ENCODE assay signal across 18 cellular contexts in the genomic region with DNA sequence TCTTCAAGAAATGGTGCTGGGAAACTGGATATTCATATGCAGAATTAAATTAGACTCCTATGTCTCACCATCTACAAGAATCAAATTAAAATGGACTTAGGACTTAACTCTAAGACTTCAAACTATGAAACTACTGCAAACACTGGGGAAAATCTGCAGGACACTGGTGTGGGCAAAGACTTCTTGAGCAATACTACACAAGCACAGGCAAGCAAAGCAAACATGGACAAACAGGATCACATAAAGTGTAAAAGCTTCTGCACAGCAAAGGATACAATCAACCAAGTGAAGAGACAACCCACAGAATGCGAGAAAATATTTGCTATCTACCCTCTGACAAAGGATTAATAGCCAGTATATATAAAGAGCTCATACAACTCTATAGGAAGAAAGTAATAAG.
DNase-seq lines count a peak whose midpoint lies in the region; ATAC-seq, FAIRE-seq and TF ChIP-seq lines count a peak whose summit lies in the region.
"Had no signal": no experiment of that assay in that cellular context is flagged by ENCODE, and none has a peak within 500 bp of the region (broad histone marks: within the 10 kb centered on the region; RNA-seq: fewer than 3 reads in every experiment).

No MANE protein-coding gene starts in this region.

- H4K20me1 ChIP-seq in IMR-90 (ENCODE audit: insufficient read depth, low read length) (no peaks in the 10 kb centered on the region), astrocyte (ENCODE audit: insufficient read depth, low read length) (no peaks in the 10 kb centered on the region)

- H3K9me3 Mint-ChIP-seq in astrocyte (ENCODE audit: unreplicated experiment) = peaks cover 27% of the 10 kb centered on the region

- H3K23ac ChIP-seq in IMR-90 (ENCODE audit: low read depth, low read length) (no peak overlapping the region), mesenchymal stem cell (ENCODE audit: low read length in 2 of 2) (no peak overlapping the region)

- no peak overlapping the region for H3K9ac ChIP-seq in IMR-90 (ENCODE audit: low read depth, low read length)
- no peak overlapping the region for H3K9ac ChIP-seq in astrocyte (ENCODE audit: low read length)
- no peak overlapping the region for H3K9ac ChIP-seq in mesenchymal stem cell (ENCODE audit: low read length)
- H3K9ac ChIP-seq: GM23248 had no signal

- TF ChIP-seq POLR2A in IMR-90 (IDR thresholded peaks at IDR 0.05; ENCODE audit: low read depth, low read length) = no peak

- H3K27me3 Mint-ChIP-seq in astrocyte (ENCODE audit: low read depth, unreplicated experiment) = no peaks in the 10 kb centered on the region
- H3K27me3 Mint-ChIP-seq: CD4-positive, CD25-positive, alpha-beta regulatory T cell had no signal

- H3K4me2 ChIP-seq in IMR-90 (ENCODE audit: low read depth, low read length) = no peak overlapping the region
- no peak overlapping the region for H3K4me2 ChIP-seq in astrocyte (ENCODE audit: low read length)
- H3K4me2 ChIP-seq in mesenchymal stem cell (ENCODE audit: low read length, poor library complexity, severe bottlenecking) = no peak overlapping the region

- H3K4me1 Mint-ChIP-seq in astrocyte (ENCODE audit: low read depth, unreplicated experiment) = peaks cover 26% of the 10 kb centered on the region
- H3K4me1 Mint-ChIP-seq: CD4-positive, CD25-positive, alpha-beta regulatory T cell; CD8-positive, alpha-beta memory T cell had no signal

- in situ Hi-C loops in IMR-90 (cut with MboI; ENCODE audit: low sequenced_read_pairs) = no loop called here

- H3K4ac ChIP-seq in IMR-90 (ENCODE audit: low read depth, low read length) = peak overlapping the region; percentile 46; the same call in 1 of the 2 replicates
- H3K4ac ChIP-seq in mesenchymal stem cell (ENCODE audit: low read depth in 1 of 2, low read length in 2 of 2) = no peak overlapping the region

- intact Hi-C loops in IMR-90 (cut with micrococcal nuclease) = loop anchor here (5.0 kb wide), 5 partner anchors 87 to 773 kb away; no protein-coding TSS in a partner anchor

- no peak for ATAC-seq in IMR-90 (ENCODE audit: low read depth)
- ATAC-seq in GM18861 (IDR thresholded peaks at IDR 0.05; ENCODE audit: unreplicated experiment) = no peak

- no peak overlapping the region for H2BK12ac ChIP-seq in mesenchymal stem cell (ENCODE audit: low read length in 2 of 2)

- no peak for TF ChIP-seq CTCF in IMR-90 (conservative IDR thresholded peaks at IDR 0.05; ENCODE audit: low read depth, low read length)
- TF ChIP-seq CTCF in astrocyte (IDR thresholded peaks at IDR 0.05; ENCODE audit: insufficient read depth, low read depth, low read length) = no peak

- H3K4me3 ChIP-seq in IMR-90 (ENCODE audit: insufficient read depth, low read depth, low read length) (no peak overlapping the region), astrocyte (ENCODE audit: insufficient read depth, low read depth, low read length) (no peak overlapping the region), mesenchymal stem cell (ENCODE audit: insufficient read depth in 1 of 2, low read depth in 1 of 2, low read length in 2 of 2) (no peak overlapping the region)
- H3K4me3 ChIP-seq: GM23248 had no signal

- POLR2A ChIA-PET in IMR-90 (lab: Charles Lee; ENCODE audit: unreplicated experiment) = no interaction called here

- H3K27ac ChIP-seq in IMR-90 (ENCODE audit: insufficient read depth, low read length) = no peak overlapping the region
- no peak overlapping the region for H3K27ac ChIP-seq in astrocyte (ENCODE audit: low read depth, low read length)
- H3K27ac ChIP-seq in mesenchymal stem cell (ENCODE audit: low read length, poor library complexity, severe bottlenecking) = no peak overlapping the region

- FAIRE-seq in astrocyte (lab: Jason Lieb, UNC) = no peak
- FAIRE-seq: D721Med, GM12891, H54, HTR-8/SVneo had no signal

- H2BK15ac ChIP-seq in IMR-90 (ENCODE audit: low read depth, low read length) (peak overlapping the region; percentile 29; the same call in 1 of the 3 replicates), mesenchymal stem cell (ENCODE audit: low read depth, poor library complexity, severe bottlenecking) (no peak overlapping the region)

- H4K8ac ChIP-seq in IMR-90 (ENCODE audit: low read depth in 2 of 2, low read length in 2 of 2) (peak overlapping the region in 1 of 2 experiments; percentile 60; a peak in 1 of 4 replicates), mesenchymal stem cell (ENCODE audit: low read length) (no peak overlapping the region)

- H2BK20ac ChIP-seq in IMR-90 (ENCODE audit: low read depth, low read length) = peak overlapping the region; percentile 88

- H3K36me3 Mint-ChIP-seq in astrocyte (ENCODE audit: low read depth, unreplicated experiment) = peaks cover 8% of the 10 kb centered on the region
- H3K36me3 Mint-ChIP-seq: CD4-positive, CD25-positive, alpha-beta regulatory T cell; CD8-positive, alpha-beta memory T cell had no signal

- H4K91ac ChIP-seq in IMR-90 (ENCODE audit: insufficient read depth, low read depth, low read length) (peak overlapping the region; percentile 31; the same call in 1 of the 2 replicates), mesenchymal stem cell (ENCODE audit: low read length) (no peak overlapping the region)

- WGBS in IMR-90 (ENCODE audit: extremely low coverage in 2 of 2, insufficient read length in 1 of 2), 2 experiments = no CpG with 5 or more reads among the region's 1 CpG
- WGBS in mesenchymal stem cell = no CpG with 5 or more reads among the region's 1 CpG

- H2AFZ ChIP-seq in IMR-90 (replicated peaks; ENCODE audit: low read length, poor library complexity) (no peak overlapping the region), astrocyte (ENCODE audit: low read depth, low read length) (no peak overlapping the region), mesenchymal stem cell (ENCODE audit: low read depth, low read length) (no peak overlapping the region)

- no peak for TF ChIP-seq RAD21 in IMR-90 (IDR thresholded peaks at IDR 0.05; ENCODE audit: low read length)

- no peak overlapping the region for H3K4me3 Mint-ChIP-seq in astrocyte (ENCODE audit: unreplicated experiment)
- H3K4me3 Mint-ChIP-seq: CD4-positive, CD25-positive, alpha-beta regulatory T cell; CD8-positive, alpha-beta memory T cell had no signal

- H3K18ac ChIP-seq in IMR-90 (ENCODE audit: low read depth, low read length) (no peak overlapping the region), mesenchymal stem cell (ENCODE audit: low read depth in 1 of 2, low read length in 2 of 2) (no peak overlapping the region)

- H3K9me3 ChIP-seq in IMR-90 (ENCODE audit: control insufficient read depth, insufficient read depth, low read length) = peaks cover 6% of the 10 kb centered on the region
- H3K9me3 ChIP-seq in astrocyte (ENCODE audit: insufficient read depth, low read depth, low read length) = peaks cover 4% of the 10 kb centered on the region
- peaks cover 24% of the 10 kb centered on the region for H3K9me3 ChIP-seq in mesenchymal stem cell (ENCODE audit: control insufficient read depth, low read length)
- H3K9me3 ChIP-seq: BE2C, Caco-2 had no signal

- no peaks in the 10 kb centered on the region for H3K27me3 ChIP-seq in IMR-90 (ENCODE audit: control insufficient read depth, insufficient read depth, low read length)
- no peaks in the 10 kb centered on the region for H3K27me3 ChIP-seq in astrocyte (ENCODE audit: insufficient read depth, low read length)
- H3K27me3 ChIP-seq in mesenchymal stem cell (ENCODE audit: control insufficient read depth in 1 of 2, insufficient read depth in 1 of 2, low read length in 2 of 2) = no peaks in the 10 kb centered on the region
- H3K27me3 ChIP-seq: BE2C had no signal

- peaks cover 4% of the 10 kb centered on the region for H3K4me1 ChIP-seq in IMR-90 (ENCODE audit: control insufficient read depth, insufficient read depth, low read length)
- peaks cover 22% of the 10 kb centered on the region for H3K4me1 ChIP-seq in astrocyte (ENCODE audit: insufficient read depth, low read length)
- peaks cover 2% of the 10 kb centered on the region for H3K4me1 ChIP-seq in mesenchymal stem cell (ENCODE audit: control insufficient read depth, insufficient read depth, low read depth, low read length)
- H3K4me1 ChIP-seq: BE2C had no signal

- dilution Hi-C loops in IMR-90 (cut with HindIII; ENCODE audit: low sequenced_read_pairs, unreplicated experiment) = no loop called here

- H3K79me2 ChIP-seq in astrocyte (ENCODE audit: insufficient read depth, low read length) = no peaks in the 10 kb centered on the region

- no peaks in the 10 kb centered on the region for H3K9me1 ChIP-seq in IMR-90 (ENCODE audit: insufficient read depth, low read length)

- no peaks in the 10 kb centered on the region for H3K36me3 ChIP-seq in IMR-90 (ENCODE audit: control insufficient read depth, insufficient read depth, low read length)
- H3K36me3 ChIP-seq in astrocyte (ENCODE audit: insufficient read depth, low read length) = no peaks in the 10 kb centered on the region
- no peaks in the 10 kb centered on the region for H3K36me3 ChIP-seq in mesenchymal stem cell (ENCODE audit: control insufficient read depth in 1 of 2, insufficient read depth in 2 of 2, low read depth in 1 of 2, low read length in 2 of 2)
- H3K36me3 ChIP-seq: BE2C had no signal

- H4K5ac ChIP-seq in IMR-90 (ENCODE audit: low read depth, low read length) = no peak overlapping the region

- H2AK5ac ChIP-seq in IMR-90 (ENCODE audit: low read depth, low read length) = peak overlapping the region; percentile 61; the same call in 1 of the 2 replicates
- H2AK5ac ChIP-seq in mesenchymal stem cell (ENCODE audit: low read length, severe bottlenecking) = peak overlapping the region; percentile 92

- H2BK120ac ChIP-seq in IMR-90 (ENCODE audit: low read depth, low read length) (peak overlapping the region; percentile 70), mesenchymal stem cell (ENCODE audit: low read depth, low read length) (no peak overlapping the region)

- H3K14ac ChIP-seq in IMR-90 (replicated peaks; ENCODE audit: low read depth, low read length) (peak overlapping the region; percentile 55), mesenchymal stem cell (ENCODE audit: low read length in 2 of 2) (no peak overlapping the region)

- H2BK5ac ChIP-seq in IMR-90 (ENCODE audit: low read depth, low read length, poor library complexity, severe bottlenecking) (peak overlapping the region; percentile 54), mesenchymal stem cell (ENCODE audit: low read depth, low read length, poor library complexity, severe bottlenecking) (no peak overlapping the region)

- no peak overlapping the region for H2AK9ac ChIP-seq in IMR-90 (replicated peaks; ENCODE audit: low read depth, low read length, poor library complexity)

- CTCF ChIA-PET in IMR-90 (lab: Yijun Ruan, JAX) = no interaction called here

- H3K27ac Mint-ChIP-seq in astrocyte (ENCODE audit: unreplicated experiment) = peak overlapping the region; percentile 98
- H3K27ac Mint-ChIP-seq: CD4-positive, CD25-positive, alpha-beta regulatory T cell; CD8-positive, alpha-beta memory T cell had no signal

- no peak overlapping the region for H3K56ac ChIP-seq in IMR-90 (ENCODE audit: extremely low read depth, insufficient read depth, low read length)

- BruUV-seq in IMR-90 (replicated peaks; lab: Mats Ljungman, UMichigan) = no TSS peak

- DNase-seq in IMR-90 (no peak), astrocyte (ENCODE audit: low read depth) (no peak), mesenchymal stem cell (no peak), COLO668 (lab: John Stamatoyannopoulos, UW; ENCODE audit: unreplicated experiment) (no peak), UCSD-AML1 (lab: John Stamatoyannopoulos, UW; ENCODE audit: unreplicated experiment) (no peak)
- DNase-seq: ACHN; BE2C; C1 segment of cervical spinal cord; Caco-2; CD4-positive, CD25-positive, alpha-beta regulatory T cell; CD8-positive, alpha-beta memory T cell; GM23248; HCEC 1CT had no signal

- H3K79me1 ChIP-seq in IMR-90 (ENCODE audit: low read depth in 1 of 2, low read length in 2 of 2) (no peaks in the 10 kb centered on the region), mesenchymal stem cell (replicated peaks; ENCODE audit: low read length, poor library complexity, severe bottlenecking) (no peaks in the 10 kb centered on the region)
